In genomic region chrX:154082396-154083133, GRCh38 we compare ENCODE assay signal across 1 cellular context.
TF ChIP-seq lines count a peak whose summit lies in the region.

No MANE protein-coding gene starts in this region.

TF ChIP-seq in WTC11, 78 proteins besides CTCF, POLR2A, EP300 and RAD21 (continued from another document):
- TF ChIP-seq ATF6 (CRISPR knock-in tag; IDR thresholded peaks at IDR 0.05) (no peak), HMGA2 (CRISPR knock-in tag; IDR thresholded peaks at IDR 0.05) (no peak), SP1 (CRISPR knock-in tag; conservative IDR thresholded peaks at IDR 0.05) (no peak)
TF ChIP-seq in WTC11: peak in this region for 0.
